In genomic region chr2:232521524-232521923, GRCh38 we compare ENCODE assay signal across 14 cellular contexts. TPM values are rescaled to one million over a fixed set of nuclear protein-coding genes. Genes with fewer than 3 reads are reported as not detected.
DNase-seq lines count a peak whose midpoint lies in the region; ATAC-seq and TF ChIP-seq lines count a peak whose summit lies in the region.
"Had no signal": no experiment of that assay in that cellular context is flagged by ENCODE, and none has a peak within 500 bp of the region (broad histone marks: within the 10 kb centered on the region; RNA-seq: fewer than 3 reads in every experiment).

No MANE protein-coding gene starts in this region.

- H3K4me2 ChIP-seq in MM.1S (ENCODE audit: low read depth, low read length): peak overlapping the region; percentile 70; the same call in 1 of the 2 replicates

- POLR2A ChIA-PET in CD8-positive, alpha-beta T cell (lab: Charles Lee): no interaction called here

- no peak for TF ChIP-seq EP300 in esophagus muscularis mucosa (IDR thresholded peaks at IDR 0.05)

- peaks cover 9% of the 10 kb centered on the region for H3K4me1 Mint-ChIP-seq in CD8-positive, alpha-beta T cell (ENCODE audit: low read depth)

- no peak for DNase-seq in CD8-positive, alpha-beta T cell
- DNase-seq in MM.1S: no peak
- no peak for DNase-seq in esophagus muscularis mucosa (ENCODE audit: extremely low spot score)
- DNase-seq in gastrocnemius medialis: no peak
- no peak for DNase-seq in LoVo (ENCODE audit: low spot score)
- no peak for DNase-seq in spleen
- DNase-seq in NCI-H526 treated with DMSO at 0.1 percent for 48 hours (lab: John Stamatoyannopoulos, UW): no peak
- DNase-seq: kidney, NCI-H2227 treated with DMSO at 0.1 percent for 48 hours had no signal

- peak overlapping the region; percentile 49 for H3K4me3 ChIP-seq in CD8-positive, alpha-beta T cell (ENCODE audit: low read depth, low read length)
- H3K4me3 ChIP-seq in MM.1S (ENCODE audit: low read length): no peak overlapping the region
- peak overlapping the region in 3 of 4 donors; percentile 40 to 52 (median 40) for H3K4me3 ChIP-seq in esophagus muscularis mucosa
- peak overlapping the region in 3 of 4 donors; percentile 27 to 49 (median 45) for H3K4me3 ChIP-seq in gastrocnemius medialis
- peak overlapping the region in 3 of 8 donors; percentile 34 to 68 (median 42) for H3K4me3 ChIP-seq in spleen

- no peaks in the 10 kb centered on the region for H3F3A ChIP-seq in MM.1S (ENCODE audit: insufficient read depth, low read length)

- H3K27ac ChIP-seq in CD8-positive, alpha-beta T cell (ENCODE audit: low read depth, low read length): no peak overlapping the region
- no peak overlapping the region for H3K27ac ChIP-seq in MM.1S (ENCODE audit: low read length)
- H3K27ac ChIP-seq in esophagus muscularis mucosa (replicated peaks in 1 of 4): no peak overlapping the region
- H3K27ac ChIP-seq in gastrocnemius medialis: no peak overlapping the region
- H3K27ac ChIP-seq in spleen: no peak overlapping the region

- no peaks in the 10 kb centered on the region for H3K9me2 ChIP-seq in MM.1S (replicated peaks; ENCODE audit: insufficient read depth, low read length)

- H3K4me1 ChIP-seq in CD8-positive, alpha-beta T cell (ENCODE audit: insufficient read depth, low read length): peaks cover 18% of the 10 kb centered on the region
- no peaks in the 10 kb centered on the region for H3K4me1 ChIP-seq in MM.1S (ENCODE audit: low read length)
- H3K4me1 ChIP-seq in esophagus muscularis mucosa: peaks cover 31 to 43% (median 38%) of the 10 kb centered on the region in 4 donors
- peaks cover 12 to 34% of the 10 kb centered on the region in 2 donors for H3K4me1 ChIP-seq in gastrocnemius medialis
- peaks cover 10 to 37% (median 32%) of the 10 kb centered on the region in 6 donors for H3K4me1 ChIP-seq in spleen

- no peak overlapping the region for H2AFZ ChIP-seq in MM.1S (ENCODE audit: low read length)

- H3K27ac Mint-ChIP-seq in CD8-positive, alpha-beta T cell: no peak overlapping the region

- in situ Hi-C loops in gastrocnemius medialis (cut with MboI; ENCODE audit: low sequenced_read_pairs in 4 of 4): loop anchor here in 1 of 4 donors (25.0 kb wide), 1 partner anchor 609 kb away; no protein-coding TSS in a partner anchor

- WGBS in esophagus muscularis mucosa: 80% methylated on average over 9 of the region's 15 CpGs
- WGBS in spleen, 5 donors: 73 to 80% (median 79%) methylated on average over 11 to 15 of the region's 15 CpGs

- peaks cover 44% of the 10 kb centered on the region for H3K27me3 Mint-ChIP-seq in CD8-positive, alpha-beta T cell (ENCODE audit: low read depth)

- TF ChIP-seq CTCF in CD8-positive, alpha-beta T cell (IDR thresholded peaks at IDR 0.05): no peak
- TF ChIP-seq CTCF in MM.1S (IDR thresholded peaks at IDR 0.05; ENCODE audit: low read length) (no peak), esophagus muscularis mucosa (IDR thresholded peaks at IDR 0.05) (no peak), gastrocnemius medialis (IDR thresholded peaks at IDR 0.05 in 4 of 5, conservative IDR thresholded peaks at IDR 0.05 in 1 of 5) (no peak), spleen (IDR thresholded peaks at IDR 0.05 in 8 of 11, conservative IDR thresholded peaks at IDR 0.05 in 3 of 11) (no peak)

- H4K20me1 ChIP-seq in MM.1S (ENCODE audit: insufficient read depth, low read length): no peaks in the 10 kb centered on the region

- H3K36me3 Mint-ChIP-seq in CD8-positive, alpha-beta T cell: no peaks in the 10 kb centered on the region

- ATAC-seq in CD8-positive, alpha-beta T cell: no peak
- no peak for ATAC-seq in gastrocnemius medialis

- H3K9me3 ChIP-seq in CD8-positive, alpha-beta T cell (ENCODE audit: low read length): no peaks in the 10 kb centered on the region
- H3K9me3 ChIP-seq in MM.1S (replicated peaks; ENCODE audit: insufficient read depth, low read length) (no peaks in the 10 kb centered on the region), esophagus muscularis mucosa (no peaks in the 10 kb centered on the region), gastrocnemius medialis (no peaks in the 10 kb centered on the region), spleen (no peaks in the 10 kb centered on the region)

- CTCF ChIA-PET in CD8-positive, alpha-beta T cell (lab: Charles Lee): interaction anchor here (0.6 to 2.1 kb wide), 8 partner anchors 9 to 84 kb away, joined by 3 to 7 read pairs (median 4); no protein-coding TSS in a partner anchor

- H3K9ac ChIP-seq in MM.1S (ENCODE audit: low read length): no peak overlapping the region

- intact Hi-C loops in CD8-positive, alpha-beta T cell (cut with DNase I, micrococcal nuclease): loop anchor here (5.0 kb wide), 2 partner anchors 614 to 669 kb away; no protein-coding TSS in a partner anchor
- intact Hi-C loops in esophagus muscularis mucosa (cut with DNase I): loop anchor here (10.0 kb wide), 1 partner anchor 617 kb away; no protein-coding TSS in a partner anchor
- intact Hi-C loops in gastrocnemius medialis (cut with DNase I; ENCODE audit: low total_unique reads): loop anchor here (10.0 kb wide), 1 partner anchor 207 kb away; no protein-coding TSS in a partner anchor
- intact Hi-C loops in spleen (cut with DNase I; ENCODE audit: low total_unique reads): loop anchor here (10.0 kb wide), 1 partner anchor 67 kb away; the partner anchor contains the start of gene ALPI

- H3K4me3 Mint-ChIP-seq in CD8-positive, alpha-beta T cell: peak overlapping the region; percentile 65

- TF ChIP-seq POLR2A in esophagus muscularis mucosa (IDR thresholded peaks at IDR 0.05; ENCODE audit: low read depth) (no peak), gastrocnemius medialis (IDR thresholded peaks at IDR 0.05) (no peak), spleen (IDR thresholded peaks at IDR 0.05) (no peak)

- H3K36me3 ChIP-seq in CD8-positive, alpha-beta T cell (ENCODE audit: insufficient read depth, low read length): no peaks in the 10 kb centered on the region
- H3K36me3 ChIP-seq in MM.1S (replicated peaks; ENCODE audit: insufficient read depth, low read length) (no peaks in the 10 kb centered on the region), esophagus muscularis mucosa (no peaks in the 10 kb centered on the region), gastrocnemius medialis (no peaks in the 10 kb centered on the region), spleen (no peaks in the 10 kb centered on the region)

- H3K9me3 Mint-ChIP-seq in CD8-positive, alpha-beta T cell: no peaks in the 10 kb centered on the region

- no peaks in the 10 kb centered on the region for H3K79me2 ChIP-seq in MM.1S (ENCODE audit: low read length)

- H3K27me3 ChIP-seq in CD8-positive, alpha-beta T cell (ENCODE audit: insufficient read depth, low read length): peaks cover 25% of the 10 kb centered on the region
- peaks cover 59% of the 10 kb centered on the region for H3K27me3 ChIP-seq in MM.1S (replicated peaks; ENCODE audit: insufficient read depth, low read length)
- peaks cover 6 to 89% (median 44%) of the 10 kb centered on the region in 4 donors for H3K27me3 ChIP-seq in esophagus muscularis mucosa
- peaks cover 0 to 7% (median 0%) of the 10 kb centered on the region in 3 donors for H3K27me3 ChIP-seq in gastrocnemius medialis
- H3K27me3 ChIP-seq in spleen (replicated peaks in 1 of 7): peaks cover 12 to 90% (median 56%) of the 10 kb centered on the region in 7 donors

RNA-seq across cellular contexts. Expression of gene PRSS56, which starts 1.3 kb away (rescaled TPM):
- not detected for total RNA-seq in CD8-positive, alpha-beta T cell
- not detected for total RNA-seq in esophagus muscularis mucosa
- 1 to 10 TPM; 1.0 to 3.2 (median 2.2) TPM for total RNA-seq in gastrocnemius medialis
- total RNA-seq in spleen: under 1 TPM in 1 of 7 donors, not detected in 6; 0.13 TPM
- under 1 TPM in 1 of 3 donors, not detected in 2; 0.04 TPM for polyA plus RNA-seq in spleen
- total RNA-seq: Daoy; kidney; mononuclear cell; pulmonary artery endothelial cell; T-helper 2 cell treated with Interferon-gamma antibody and Interleukin-4, amounts not matched to agents 100 ng/mL and 5 ng/mL, for 36 hours had no signal

RNA-seq across cellular contexts. Expression of gene CHRND, which starts 4.4 kb away (rescaled TPM):
- total RNA-seq in CD8-positive, alpha-beta T cell: not detected
- total RNA-seq in esophagus muscularis mucosa: not detected
- 100 to 1,000 TPM in 1 of 4 donors, 10 to 100 TPM in 3; 49.1 to 119 (median 81.1) TPM for total RNA-seq in gastrocnemius medialis
- total RNA-seq in spleen: under 1 TPM in 1 of 7 donors, not detected in 6; 0.32 TPM
- not detected for polyA plus RNA-seq in spleen
- total RNA-seq: Daoy; kidney; mononuclear cell; pulmonary artery endothelial cell; Right ventricle myocardium superior; T-helper 2 cell treated with Interferon-gamma antibody and Interleukin-4, amounts not matched to agents 100 ng/mL and 5 ng/mL, for 36 hours had no signal

RNA-seq across cellular contexts. Expression of gene CHRNG, which starts 18.0 kb away (rescaled TPM):
- not detected for total RNA-seq in CD8-positive, alpha-beta T cell
- not detected for total RNA-seq in esophagus muscularis mucosa
- 10 to 100 TPM in 3 of 4 donors, 1 to 10 TPM in 1; 3.5 to 57.5 (median 24.6) TPM for total RNA-seq in gastrocnemius medialis
- total RNA-seq in spleen: not detected
- polyA plus RNA-seq in spleen: under 1 TPM in 1 of 3 donors, not detected in 2; 0.06 TPM
- total RNA-seq: Daoy; kidney; mononuclear cell; pulmonary artery endothelial cell; Right ventricle myocardium superior; T-helper 2 cell treated with Interferon-gamma antibody and Interleukin-4, amounts not matched to agents 100 ng/mL and 5 ng/mL, for 36 hours had no signal

RNA-seq across cellular contexts. Expression of gene TIGD1, which starts 28.8 kb away (rescaled TPM):
- total RNA-seq in CD8-positive, alpha-beta T cell: 10 to 100 TPM; 16.5 to 17.2 TPM
- total RNA-seq in esophagus muscularis mucosa: 1 to 10 TPM; 1.2 to 1.7 (median 1.6) TPM
- total RNA-seq in gastrocnemius medialis: 1 to 10 TPM; 1.4 to 3.0 (median 2.1) TPM
- total RNA-seq in spleen: 10 to 100 TPM in 3 of 7 donors, 1 to 10 TPM in 4; 5.1 to 13.5 (median 9.9) TPM
- 1 to 10 TPM; 4.4 to 8.3 (median 6.0) TPM for polyA plus RNA-seq in spleen

RNA-seq across cellular contexts. Expression of gene EIF4E2, which starts 29.0 kb away (rescaled TPM):
- 10 to 100 TPM; 53.8 to 55.2 TPM for total RNA-seq in CD8-positive, alpha-beta T cell
- total RNA-seq in esophagus muscularis mucosa: 10 to 100 TPM; 37.0 to 55.8 (median 44.2) TPM
- 100 to 1,000 TPM in 1 of 4 donors, 10 to 100 TPM in 3; 57.9 to 111 (median 71.2) TPM for total RNA-seq in gastrocnemius medialis
- 10 to 100 TPM; 39.8 to 61.1 (median 49.0) TPM for total RNA-seq in spleen
- 10 to 100 TPM; 29.3 to 42.9 (median 41.4) TPM for polyA plus RNA-seq in spleen

Comparison
In these comparisons a context has a peak if more than half of its experiments do, and no peak if none do; other contexts are left out.
1. RNA of gene CHRND, which starts 4.4 kb away (total RNA-seq): 49.1 to 119 TPM in gastrocnemius medialis; not detected in CD8-positive, alpha-beta T cell, not detected in esophagus muscularis mucosa and 0.32 TPM in spleen; every median in the first group is over 10 times any median in the second.